Comparison of ENCODE assay signal across 12 cellular contexts in genomic region chr1:155989992-155990325, GRCh38. TPM values are rescaled to one million over a fixed set of nuclear protein-coding genes. Genes with fewer than 3 reads are reported as not detected.
A peak's percentile ranks its signal among the peaks of the same experiment; 100 is the strongest.
DNase-seq lines count a peak whose midpoint lies in the region; ATAC-seq, FAIRE-seq and TF ChIP-seq lines count a peak whose summit lies in the region.
"Had no signal": no experiment of that assay in that cellular context is flagged by ENCODE, and none has a peak within 500 bp of the region (broad histone marks: within the 10 kb centered on the region; RNA-seq: fewer than 3 reads in every experiment).

No MANE protein-coding gene starts in this region.

- H3K27ac ChIP-seq in coronary artery (peak overlapping the region; percentile 61 to 88), neutrophil (peak overlapping the region; percentile 87), gastrocnemius medialis (no peak overlapping the region), smooth muscle cell (ENCODE audit: low read depth) (no peak overlapping the region)

- H3K27me3 ChIP-seq in neutrophil = no peaks in the 10 kb centered on the region
- no peaks in the 10 kb centered on the region for H3K27me3 ChIP-seq in gastrocnemius medialis
- no peaks in the 10 kb centered on the region for H3K27me3 ChIP-seq in smooth muscle cell (ENCODE audit: low read depth)

- H3K9me3 ChIP-seq in neutrophil (no peaks in the 10 kb centered on the region), gastrocnemius medialis (no peaks in the 10 kb centered on the region), smooth muscle cell (replicated peaks; ENCODE audit: low read depth) (no peaks in the 10 kb centered on the region)

- H3K9ac ChIP-seq in smooth muscle cell (ENCODE audit: low read depth) = no peak overlapping the region

- ATAC-seq in gastrocnemius medialis (no peak), HG02981 (IDR thresholded peaks at IDR 0.05; ENCODE audit: unreplicated experiment) (no peak)

- no peaks in the 10 kb centered on the region for H3K79me2 ChIP-seq in smooth muscle cell (ENCODE audit: low read depth)

- TF ChIP-seq POLR2A in GM12891 (IDR thresholded peaks at IDR 0.05; ENCODE audit: low read depth, low read length) (no peak), gastrocnemius medialis (IDR thresholded peaks at IDR 0.05) (no peak)

- in situ Hi-C loops in gastrocnemius medialis (cut with MboI; ENCODE audit: low sequenced_read_pairs in 4 of 4) = loop anchor here (5.0 kb wide), 1 partner anchor 53 kb away; no protein-coding TSS in a partner anchor

- H3F3A ChIP-seq in smooth muscle cell (ENCODE audit: low read depth) = no peaks in the 10 kb centered on the region

- H3K4me3 ChIP-seq in LNCaP clone FGC (ENCODE audit: low read depth, low read length) (no peak overlapping the region), coronary artery (no peak overlapping the region), neutrophil (ENCODE audit: low read depth in 1 of 2, low read length in 1 of 2) (peak overlapping the region; percentile 31 to 53), gastrocnemius medialis (no peak overlapping the region), smooth muscle cell (no peak overlapping the region)

- H4K20me1 ChIP-seq in smooth muscle cell (ENCODE audit: low read depth) = no peaks in the 10 kb centered on the region

- no peak overlapping the region for H2AFZ ChIP-seq in smooth muscle cell (ENCODE audit: low read depth)

- no peaks in the 10 kb centered on the region for H3K36me3 ChIP-seq in neutrophil
- no peaks in the 10 kb centered on the region for H3K36me3 ChIP-seq in gastrocnemius medialis
- H3K36me3 ChIP-seq in smooth muscle cell (ENCODE audit: low read depth) = no peaks in the 10 kb centered on the region

- TF ChIP-seq CTCF in LNCaP clone FGC (IDR thresholded peaks at IDR 0.05; ENCODE audit: control insufficient read depth, extremely low read depth, insufficient read depth) (0 out of 2 replicates have a peak, but pooled peaks have one; percentile 1), coronary artery (IDR thresholded peaks at IDR 0.05) (no peak), neutrophil (IDR thresholded peaks at IDR 0.05) (no peak), gastrocnemius medialis (IDR thresholded peaks at IDR 0.05 in 4 of 5, conservative IDR thresholded peaks at IDR 0.05 in 1 of 5) (no peak), smooth muscle cell (IDR thresholded peaks at IDR 0.05; ENCODE audit: borderline replicate concordance, insufficient read depth, poor library complexity, severe bottlenecking) (no peak)

- WGBS in smooth muscle cell (ENCODE audit: low lambda C conversion rate) = 90% methylated on average over 3 of the region's 3 CpGs

- H3K4me1 ChIP-seq in neutrophil (ENCODE audit: control insufficient read depth in 1 of 2, insufficient read depth in 1 of 2, low read depth in 1 of 2, low read length in 1 of 2) (peaks cover 28 to 32% of the 10 kb centered on the region in 2 experiments), gastrocnemius medialis (peaks cover 3 to 7% of the 10 kb centered on the region in 2 donors), smooth muscle cell (ENCODE audit: low read depth) (no peaks in the 10 kb centered on the region)

- DNase-seq in GM12891 (ENCODE audit: insufficient read length, low spot score) (no peak), LNCaP clone FGC (ENCODE audit: low read depth) (no peak), coronary artery (ENCODE audit: low spot score) (no peak), gastrocnemius medialis (no peak), NCI-H1930 (lab: John Stamatoyannopoulos, UW) (no peak), smooth muscle cell (lab: John Stamatoyannopoulos, UW; ENCODE audit: unreplicated experiment) (no peak)

- intact Hi-C loops in gastrocnemius medialis (cut with DNase I; ENCODE audit: low total_unique reads) = loop anchor here (1.0 to 2.0 kb wide), 2 partner anchors 23 to 52 kb away; no protein-coding TSS in a partner anchor

- H3K4me2 ChIP-seq in smooth muscle cell = no peak overlapping the region

- no peak for FAIRE-seq in GM12891 (lab: Jason Lieb, UNC)

TF ChIP-seq in GM12891, 5 proteins besides CTCF, POLR2A, EP300 and RAD21:
- no peak for TF ChIP-seq POU2F2 (IDR thresholded peaks at IDR 0.05; ENCODE audit: low read depth, low read length)
- no peak for TF ChIP-seq TAF1 (IDR thresholded peaks at IDR 0.05; ENCODE audit: low read depth, low read length)
- TF ChIP-seq SPI1 (IDR thresholded peaks at IDR 0.05; ENCODE audit: low read depth, low read length) = peak; percentile 87
- no peak for TF ChIP-seq POLR2AphosphoS5 (IDR thresholded peaks at IDR 0.05; ENCODE audit: low read depth, low read length)
- no peak for TF ChIP-seq PAX5 (IDR thresholded peaks at IDR 0.05; ENCODE audit: insufficient read depth, low read length, severe bottlenecking)
TF ChIP-seq in GM12891: peak in this region for 1.

RNA-seq across cellular contexts. Expression of gene ARHGEF2, which starts 11.6 kb away (rescaled TPM):
- 45.2 TPM for polyA plus RNA-seq in GM12891 (2012; ENCODE audit: low read depth, missing spikeins)
- 10 to 100 TPM; 13.6 to 27.3 (median 26.4) TPM for total RNA-seq in gastrocnemius medialis
- total RNA-seq in smooth muscle cell = 30.2 and 58.0 TPM in 2 replicates
- polyA plus RNA-seq in smooth muscle cell = 21.0 and 24.2 TPM in 2 replicates

RNA-seq across cellular contexts. Expression of gene SSR2, which starts 30.8 kb away (rescaled TPM):
- 186 TPM for polyA plus RNA-seq in GM12891 (2012; ENCODE audit: low read depth, missing spikeins)
- total RNA-seq in gastrocnemius medialis (100 to 1,000 TPM in 2 of 4 donors, 10 to 100 TPM in 2; 70.6 to 118 (median 108) TPM), smooth muscle cell (452 and 457 TPM in 2 replicates)
- polyA plus RNA-seq in smooth muscle cell = 408 and 447 TPM in 2 replicates

RNA-seq across cellular contexts. Expression of gene RXFP4, which starts 48.5 kb away (rescaled TPM):
- polyA plus RNA-seq in GM12891 (2012; ENCODE audit: low read depth, missing spikeins) = not detected
- not detected for total RNA-seq in gastrocnemius medialis
- total RNA-seq in smooth muscle cell = not detected in 2 replicates
- 0.66 and 1.5 TPM in 2 replicates for polyA plus RNA-seq in smooth muscle cell
- total RNA-seq: activated CD4-positive, alpha-beta memory T cell treated with anti-CD3 and anti-CD28 coated beads, Interleukin-2, amount 10 ng/mL, durations not matched to agents 7 days and 5 days; CD4-positive, CD25-positive, alpha-beta regulatory T cell; osteocyte; SK-MEL-5 had no signal

RNA-seq across cellular contexts. Expression of gene KHDC4, which starts 55.7 kb away (rescaled TPM):
- polyA plus RNA-seq in GM12891 (2012; ENCODE audit: low read depth, missing spikeins) = 27.8 TPM
- total RNA-seq in gastrocnemius medialis (10 to 100 TPM; 18.2 to 46.3 (median 26.3) TPM), smooth muscle cell (35.6 and 41.7 TPM in 2 replicates)
- 14.9 and 18.3 TPM in 2 replicates for polyA plus RNA-seq in smooth muscle cell

Comparison
In these comparisons a context has a peak if more than half of its experiments do, and no peak if none do; other contexts are left out.
1. H3K4me3 ChIP-seq: peak in neutrophil (2 of 2); none in LNCaP clone FGC (single experiment), coronary artery (single experiment), gastrocnemius medialis (0 of 4) and smooth muscle cell (single experiment).
2. H3K27ac ChIP-seq: peak in coronary artery (2 of 2) and neutrophil (single experiment); none in gastrocnemius medialis (0 of 4) and smooth muscle cell (single experiment).